12 cellular contexts compared by ENCODE assay signal in genomic region chr7:51619880-51620279, GRCh38.
DNase-seq lines count a peak whose midpoint lies in the region; ATAC-seq lines count a peak whose summit lies in the region.
"Had no signal": no experiment of that assay in that cellular context is flagged by ENCODE, and none has a peak within 500 bp of the region (broad histone marks: within the 10 kb centered on the region; RNA-seq: fewer than 3 reads in every experiment).

No MANE protein-coding gene starts in this region.

- ATAC-seq in HG03280 (IDR thresholded peaks at IDR 0.05; ENCODE audit: unreplicated experiment) = no peak
- ATAC-seq in GM18868 (IDR thresholded peaks at IDR 0.05; ENCODE audit: unreplicated experiment) = no peak
- ATAC-seq: HCT116 had no signal

- no peaks in the 10 kb centered on the region for H3K79me1 ChIP-seq in neuronal stem cell (ENCODE audit: low read depth, low read length)

- no peak overlapping the region for H4K91ac ChIP-seq in neuronal stem cell (ENCODE audit: low read depth, low read length, poor library complexity)

- no peak overlapping the region for H4K8ac ChIP-seq in neuronal stem cell (ENCODE audit: low read depth, low read length)

- no peak overlapping the region for H3K4ac ChIP-seq in neuronal stem cell (ENCODE audit: low read length)

- no peak overlapping the region for H2BK15ac ChIP-seq in neuronal stem cell (ENCODE audit: low read length)

- H3K18ac ChIP-seq in neuronal stem cell (ENCODE audit: low read length) = peak overlapping the region; percentile 74

- no CpG with 5 or more reads among the region's 3 CpGs for WGBS in neuronal stem cell (ENCODE audit: extremely low coverage in 2 of 2, insufficient read length in 2 of 2, insufficient replicate concordance in 1 of 2), 2 donors

- peaks cover 0 to 10% of the 10 kb centered on the region in 2 donors for H3K9me3 ChIP-seq in neuronal stem cell (replicated peaks in 1 of 2; ENCODE audit: control insufficient read depth in 2 of 2, insufficient read depth in 1 of 2, low read depth in 1 of 2, low read length in 2 of 2)

- no peak overlapping the region for H2BK12ac ChIP-seq in neuronal stem cell (ENCODE audit: low read length)

- H3K9ac ChIP-seq in neuronal stem cell (ENCODE audit: low read depth, low read length, poor library complexity) = no peak overlapping the region
- H3K9ac ChIP-seq: BLaER1 had no signal

- H3K4me1 ChIP-seq in neuronal stem cell (ENCODE audit: control insufficient read depth in 2 of 2, insufficient read depth in 1 of 2, low read depth in 1 of 2, low read length in 2 of 2) = peaks cover 0 to 2% of the 10 kb centered on the region in 2 donors
- H3K4me1 ChIP-seq: BLaER1 had no signal

- H3K23ac ChIP-seq in neuronal stem cell (ENCODE audit: low read depth, low read length, poor library complexity) = no peak overlapping the region

- no peak overlapping the region for H2AK5ac ChIP-seq in neuronal stem cell (ENCODE audit: low read depth, low read length)

- no peak overlapping the region for H3K4me2 ChIP-seq in neuronal stem cell (ENCODE audit: insufficient read depth, low read length, poor library complexity, severe bottlenecking)
- H3K4me2 ChIP-seq: BLaER1 had no signal

- H2BK120ac ChIP-seq in neuronal stem cell (ENCODE audit: low read depth, low read length) = no peak overlapping the region

- no peak overlapping the region for H3K27ac ChIP-seq in neuronal stem cell (replicated peaks; ENCODE audit: low read length)
- H3K27ac ChIP-seq: BLaER1 had no signal

- H3K27me3 ChIP-seq in neuronal stem cell (ENCODE audit: control insufficient read depth in 3 of 3, insufficient read depth in 3 of 3, low read depth in 1 of 3, low read length in 3 of 3) = no peaks in the 10 kb centered on the region
- H3K27me3 ChIP-seq: BLaER1 had no signal

- H3K36me3 ChIP-seq in neuronal stem cell (replicated peaks in 1 of 2; ENCODE audit: control insufficient read depth in 2 of 2, insufficient read depth in 2 of 2, low read length in 2 of 2) = no peaks in the 10 kb centered on the region
- H3K36me3 ChIP-seq: BLaER1 had no signal

- no peak overlapping the region for H3K14ac ChIP-seq in neuronal stem cell (ENCODE audit: low read length)

- no peak overlapping the region for H2BK5ac ChIP-seq in neuronal stem cell (ENCODE audit: low read length)

- no peak overlapping the region for H2AFZ ChIP-seq in neuronal stem cell (ENCODE audit: low read length)

- peak; percentile 5 for DNase-seq in NCI-H2029 (lab: John Stamatoyannopoulos, UW)
- no peak for DNase-seq in NCI-H2029 treated with DMSO at 0.1 percent for 48 hours (lab: John Stamatoyannopoulos, UW)
- DNase-seq in DMS153 treated with DMSO at 0.1 percent for 48 hours (lab: John Stamatoyannopoulos, UW; ENCODE audit: unreplicated experiment) = peak; percentile 30
- peak; percentile 31 for DNase-seq in SW480 (ENCODE audit: low spot score)
- DNase-seq in neuronal stem cell (ENCODE audit: low spot score) = no peak
- no peak for DNase-seq in HK-2 (ENCODE audit: unreplicated experiment)
- DNase-seq: 8988T, AML-193 had no signal

- H3K4me3 ChIP-seq in neuronal stem cell (ENCODE audit: low read length in 2 of 2) = no peak overlapping the region
- H3K4me3 ChIP-seq: BLaER1 had no signal

Comparison
In these comparisons a context has a peak if more than half of its experiments do, and no peak if none do; other contexts are left out.
1. DNase-seq: peak in NCI-H2029 (single experiment), DMS153 treated with DMSO at 0.1 percent for 48 hours (single experiment) and SW480 (single experiment); none in NCI-H2029 treated with DMSO at 0.1 percent for 48 hours (single experiment), neuronal stem cell (single experiment) and HK-2 (single experiment).